Comparison of ENCODE assay signal across 15 cellular contexts in genomic region chr2:56288863-56289580, GRCh38.
DNase-seq lines count a peak whose midpoint lies in the region; ATAC-seq and TF ChIP-seq lines count a peak whose summit lies in the region.
"Had no signal": no experiment of that assay in that cellular context is flagged by ENCODE, and none has a peak within 500 bp of the region (broad histone marks: within the 10 kb centered on the region; RNA-seq: fewer than 3 reads in every experiment).

No MANE protein-coding gene starts in this region.

- ATAC-seq in heart left ventricle (peak in 2 of 4 donors; percentile 34 to 36), upper lobe of right lung (peak; percentile 24), GM18511 (IDR thresholded peaks at IDR 0.05; ENCODE audit: unreplicated experiment) (no peak), GM21381 (IDR thresholded peaks at IDR 0.05; ENCODE audit: unreplicated experiment) (no peak)
- ATAC-seq: esophagus mucosa; stimulated activated memory B cell treated with anti-CD40 and anti-IgM and Interleukin-4, amounts not matched to agents 10 μg/mL and 1 μg/mL and 100 μg/mL, for 72 hours had no signal

- TF ChIP-seq POLR2A in heart left ventricle (IDR thresholded peaks at IDR 0.05): no peak

- H3K36me3 ChIP-seq in heart left ventricle: no peaks in the 10 kb centered on the region
- no peaks in the 10 kb centered on the region for H3K36me3 ChIP-seq in right atrium auricular region
- no peaks in the 10 kb centered on the region for H3K36me3 ChIP-seq in upper lobe of right lung

- H3K27me3 ChIP-seq in heart left ventricle (no peaks in the 10 kb centered on the region), right atrium auricular region (no peaks in the 10 kb centered on the region), upper lobe of right lung (no peaks in the 10 kb centered on the region)

- peaks cover 0 to 29% (median 7%) of the 10 kb centered on the region in 12 donors for H3K4me1 ChIP-seq in heart left ventricle
- H3K4me1 ChIP-seq in right atrium auricular region: no peaks in the 10 kb centered on the region
- H3K4me1 ChIP-seq in upper lobe of right lung: no peaks in the 10 kb centered on the region

- H3K9me3 ChIP-seq in heart left ventricle (peaks cover 0 to 14% (median 0%) of the 10 kb centered on the region in 12 donors), right atrium auricular region (peaks cover 0 to 12% of the 10 kb centered on the region in 2 donors), upper lobe of right lung (no peaks in the 10 kb centered on the region)

- H3K4me3 ChIP-seq in heart left ventricle (no peak overlapping the region), right atrium auricular region (no peak overlapping the region), epithelial cell of esophagus (ENCODE audit: low read length) (no peak overlapping the region), upper lobe of right lung (no peak overlapping the region)

- DNase-seq in heart left ventricle (no peak), right atrium auricular region (ENCODE audit: low spot score) (no peak), NCI-H1694 (lab: John Stamatoyannopoulos, UW) (peak; percentile 6), epithelial cell of esophagus (ENCODE audit: low read depth) (no peak), upper lobe of right lung (no peak), T-helper 9 cell (no peak)
- DNase-seq: activated CD4-positive, CD25-positive, alpha-beta regulatory T cell treated with anti-CD3 and anti-CD28 coated beads, Interleukin-2, amount 50 U/mL, for 72 hours; activated naive CD8-positive, alpha-beta T cell treated with anti-CD3 and anti-CD28 coated beads for 36 hours; AML-193; NCI-H146; stimulated activated CD4-positive, alpha-beta T cell treated with anti-CD3 and anti-CD28 coated beads, Interleukin-4, amount 100 ng/mL, for 1 hour had no signal

- TF ChIP-seq CTCF in heart left ventricle (IDR thresholded peaks at IDR 0.05) (peak in 8 of 12 donors; percentile 17 to 49 (median 26)), right atrium auricular region (IDR thresholded peaks at IDR 0.05) (peak in 1 of 2 donors; percentile 53), epithelial cell of esophagus (IDR thresholded peaks at IDR 0.05; ENCODE audit: insufficient read depth, low read depth, low read length, missing control alignments) (peak; percentile 14), upper lobe of right lung (IDR thresholded peaks at IDR 0.05) (peak; percentile 7)

- WGBS in heart left ventricle, 4 donors: 52 to 58% (median 54%) methylated on average over 2 of the region's 2 CpGs

- no peak overlapping the region for H3K27ac ChIP-seq in heart left ventricle
- no peak overlapping the region for H3K27ac ChIP-seq in right atrium auricular region
- no peak overlapping the region for H3K27ac ChIP-seq in upper lobe of right lung

- intact Hi-C loops in heart left ventricle (cut with DNase I) (loop anchor here in 4 of 10 donors (10.0 kb wide), 2 partner anchors 466 to 1206 kb away; no protein-coding TSS in a partner anchor), upper lobe of right lung (cut with DNase I) (no loop called here)
